ENCODE assay signal across 30 cellular contexts in the genomic region with DNA sequence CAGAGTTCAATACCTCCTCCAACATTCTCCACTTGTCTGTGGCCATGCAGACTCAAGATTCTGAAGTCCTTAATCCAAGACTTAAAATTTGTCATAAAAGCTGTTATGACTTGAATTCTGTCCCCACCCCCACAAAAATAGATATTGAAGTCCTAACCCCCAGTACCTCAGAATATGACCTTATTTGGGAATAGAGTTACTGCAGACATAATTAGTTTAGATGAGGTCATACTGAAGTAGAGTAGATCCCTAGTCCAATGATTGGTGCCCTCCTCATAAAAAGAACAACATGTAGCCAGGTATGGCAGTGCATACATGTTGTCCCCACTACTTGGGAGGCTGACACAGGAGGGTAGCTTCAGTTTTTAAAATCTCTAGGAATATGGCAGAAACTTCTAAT.
"Had no signal": no experiment of that assay in that cellular context is flagged by ENCODE, and none has a peak within 500 bp of the region (broad histone marks: within the 10 kb centered on the region; RNA-seq: fewer than 3 reads in every experiment).

No MANE protein-coding gene starts in this region.

- H3K4me1 Mint-ChIP-seq: neural crest cell; stimulated activated memory B cell treated with anti-CD40 and anti-IgM and Interleukin-4, amounts not matched to agents 10 μg/mL and 1 μg/mL and 100 μg/mL, for 72 hours had no signal

- DNase-seq: naive thymus-derived CD8-positive, alpha-beta T cell; nephron progenitor cell; nucleus accumbens; posterior cingulate gyrus; psoas muscle; right cardiac atrium; right lobe of liver; sigmoid colon; small intestine; stimulated activated CD4-positive, alpha-beta T cell treated with anti-CD3 and anti-CD28 coated beads, Interleukin-1b, Interleukin-23, amount 100 ng/mL, for 48 hours; stimulated activated CD4-positive, alpha-beta T cell treated with anti-CD3 and anti-CD28 coated beads, Interleukin-4, amount 100 ng/mL, for 1 hour; stimulated activated CD4-positive, alpha-beta T cell treated with anti-CD3 and anti-CD28 coated beads, Interleukin-4, amount 100 ng/mL, for 4 hours; stimulated activated CD8-positive, alpha-beta memory T cell treated with anti-CD3 and anti-CD28 coated beads, Interleukin-4, amount 100 ng/mL, for 48 hours; stimulated activated naive CD4-positive, alpha-beta T cell; stimulated activated naive CD8-positive, alpha-beta T cell treated with anti-CD3 and anti-CD28 coated beads, Interleukin-15, amount 100 ng/mL, for 72 hours; stimulated activated naive CD8-positive, alpha-beta T cell treated with anti-CD3 and anti-CD28 coated beads, Interleukin-15, Interleukin-2, amounts not matched to agents 100 U/mL and 50 U/mL, for 24 hours; substantia nigra; testis; tibial artery; transverse colon had no signal

- H3K36me3 ChIP-seq: right lobe of liver had no signal

- H3K4me3 Mint-ChIP-seq: naive thymus-derived CD8-positive, alpha-beta T cell; natural killer cell treated with Interleukin-12 subunit alpha and Interleukin-12 subunit beta and Interleukin-15 and Interleukin-18, amount 100 ng/mL, for 72 hours; nephron progenitor cell; neural crest cell; stimulated activated memory B cell treated with anti-CD40 and anti-IgM and Interleukin-4, amounts not matched to agents 10 μg/mL and 1 μg/mL and 100 μg/mL, for 72 hours; stimulated activated naive CD8-positive, alpha-beta T cell treated with anti-CD3 and anti-CD28 coated beads, Interleukin-15, amount 100 ng/mL, for 72 hours; type B pancreatic cell had no signal

- H2AFZ ChIP-seq: parathyroid adenoma had no signal

- H3K27ac ChIP-seq: neutrophil, parathyroid adenoma, psoas muscle, right lobe of liver, sigmoid colon, suprapubic skin, testis, tibial artery, transverse colon, vagina had no signal

- H3K79me2 ChIP-seq: parathyroid adenoma had no signal

- H3K27me3 Mint-ChIP-seq: naive thymus-derived CD8-positive, alpha-beta T cell; natural killer cell treated with Interleukin-12 subunit alpha and Interleukin-12 subunit beta and Interleukin-15 and Interleukin-18, amount 100 ng/mL, for 72 hours; progenitor cell of endocrine pancreas; stimulated activated memory B cell treated with anti-CD40 and anti-IgM and Interleukin-4, amounts not matched to agents 10 μg/mL and 1 μg/mL and 100 μg/mL, for 72 hours; stimulated activated naive CD8-positive, alpha-beta T cell treated with anti-CD3 and anti-CD28 coated beads, Interleukin-15, amount 100 ng/mL, for 72 hours; type B pancreatic cell had no signal

- H3K27me3 ChIP-seq: neutrophil, right lobe of liver, sigmoid colon, suprapubic skin, testis, tibial artery, transverse colon, vagina had no signal

- H3K27ac Mint-ChIP-seq: natural killer cell treated with Interleukin-12 subunit alpha and Interleukin-12 subunit beta and Interleukin-15 and Interleukin-18, amount 100 ng/mL, for 72 hours; nephron progenitor cell; stimulated activated memory B cell treated with anti-CD40 and anti-IgM and Interleukin-4, amounts not matched to agents 10 μg/mL and 1 μg/mL and 100 μg/mL, for 72 hours; stimulated activated naive CD8-positive, alpha-beta T cell treated with anti-CD3 and anti-CD28 coated beads, Interleukin-15, amount 100 ng/mL, for 72 hours; type B pancreatic cell had no signal

- H3K9ac ChIP-seq: parathyroid adenoma had no signal

- FAIRE-seq: small intestine, urothelium cell line had no signal

- H3K9me3 ChIP-seq: neutrophil, psoas muscle, right lobe of liver, sigmoid colon, suprapubic skin, testis, tibial artery, transverse colon, vagina had no signal

- ATAC-seq: naive thymus-derived CD8-positive, alpha-beta T cell; natural killer cell treated with Interleukin-12 subunit alpha and Interleukin-12 subunit beta and Interleukin-15 and Interleukin-18, amount 100 ng/mL, for 72 hours; psoas muscle; right cardiac atrium; right lobe of liver; stimulated activated memory B cell treated with anti-CD40 and anti-IgM and Interleukin-4, amounts not matched to agents 10 μg/mL and 1 μg/mL and 100 μg/mL, for 72 hours; stimulated activated naive CD8-positive, alpha-beta T cell treated with anti-CD3 and anti-CD28 coated beads, Interleukin-15, amount 100 ng/mL, for 72 hours; stimulated activated naive CD8-positive, alpha-beta T cell treated with anti-CD3 and anti-CD28 coated beads, Interleukin-15, Interleukin-2, amounts not matched to agents 100 U/mL and 50 U/mL, for 24 hours had no signal

- H3K4me1 ChIP-seq: parathyroid adenoma, psoas muscle, right lobe of liver, sigmoid colon, suprapubic skin, testis, tibial artery, transverse colon, vagina had no signal

- H3K4me3 ChIP-seq: psoas muscle, right lobe of liver, sigmoid colon, suprapubic skin, testis, tibial artery, transverse colon, vagina had no signal

- H3K9me3 Mint-ChIP-seq: naive thymus-derived CD8-positive, alpha-beta T cell; natural killer cell treated with Interleukin-12 subunit alpha and Interleukin-12 subunit beta and Interleukin-15 and Interleukin-18, amount 100 ng/mL, for 72 hours; neural crest cell; stimulated activated memory B cell treated with anti-CD40 and anti-IgM and Interleukin-4, amounts not matched to agents 10 μg/mL and 1 μg/mL and 100 μg/mL, for 72 hours; stimulated activated naive CD8-positive, alpha-beta T cell treated with anti-CD3 and anti-CD28 coated beads, Interleukin-15, amount 100 ng/mL, for 72 hours; type B pancreatic cell had no signal
